In genomic region chr12:94149781-94150482, GRCh38 we compare ENCODE assay signal across 7 cellular contexts. TPM values are rescaled to one million over a fixed set of nuclear protein-coding genes. Genes with fewer than 3 reads are reported as not detected.
DNase-seq lines count a peak whose midpoint lies in the region; ATAC-seq and TF ChIP-seq lines count a peak whose summit lies in the region.

No MANE protein-coding gene starts in this region.

- peak overlapping the region; percentile 12 to 32 for H3K27ac Mint-ChIP-seq in effector memory CD8-positive, alpha-beta T cell

- H3K4me1 Mint-ChIP-seq in effector memory CD8-positive, alpha-beta T cell (ENCODE audit: low read depth in 2 of 2), result peaks cover 24 to 26% of the 10 kb centered on the region in 2 donors

- H3K36me3 Mint-ChIP-seq in effector memory CD8-positive, alpha-beta T cell (ENCODE audit: insufficient read depth), result peaks cover 9% of the 10 kb centered on the region

- H3K27me3 Mint-ChIP-seq in effector memory CD8-positive, alpha-beta T cell, result no peaks in the 10 kb centered on the region

- H3K27me3 ChIP-seq in H7 (ENCODE audit: control insufficient read depth, insufficient read depth, low read length), result peaks cover 66% of the 10 kb centered on the region
- H3K27me3 ChIP-seq in Peyer's patch, result peaks cover 0 to 14% of the 10 kb centered on the region in 2 donors
- peaks cover 57% of the 10 kb centered on the region for H3K27me3 ChIP-seq in mucosa of stomach (ENCODE audit: control insufficient read depth, insufficient read depth, low read length)
- H3K27me3 ChIP-seq in BE2C, result peaks cover 77% of the 10 kb centered on the region

- ATAC-seq in effector memory CD8-positive, alpha-beta T cell (replicated peaks), result no peak

- H3K9me3 ChIP-seq in Peyer's patch (no peaks in the 10 kb centered on the region), mucosa of stomach (ENCODE audit: control insufficient read depth, low read length) (no peaks in the 10 kb centered on the region), BE2C (no peaks in the 10 kb centered on the region)

- peak overlapping the region; percentile 36 for H3K9ac ChIP-seq in mucosa of stomach (ENCODE audit: low read length)

- H3K27ac ChIP-seq in Peyer's patch, result peak overlapping the region in 3 of 4 donors; percentile 40 to 82 (median 61)

- no peak for TF ChIP-seq POLR2A in Peyer's patch (IDR thresholded peaks at IDR 0.05)

- DNase-seq in GM10266 (ENCODE audit: extremely low spot score) (peak; percentile 62), H7 (peak; percentile 83), Peyer's patch (peak in 2 of 3 donors; percentile 37 to 70), BE2C (no peak), NAMALWA (ENCODE audit: low spot score) (no peak)
- peak in 1 of 3 experiments; percentile 5 for DNase-seq in effector memory CD8-positive, alpha-beta T cell

- TF ChIP-seq CTCF in GM10266 (IDR thresholded peaks at IDR 0.05; ENCODE audit: control insufficient read depth, insufficient read depth, low read depth, missing control alignments) (no peak), Peyer's patch (IDR thresholded peaks at IDR 0.05) (no peak), BE2C (IDR thresholded peaks at IDR 0.05; ENCODE audit: low read depth, low read length) (no peak)

- peak overlapping the region; percentile 52 for H3K4me3 ChIP-seq in H7 (ENCODE audit: insufficient read depth, low read depth, low read length)
- H3K4me3 ChIP-seq in Peyer's patch, result peak overlapping the region; percentile 57 to 70 (median 70)
- no peak overlapping the region for H3K4me3 ChIP-seq in mucosa of stomach (ENCODE audit: low read length)
- H3K4me3 ChIP-seq in BE2C (ENCODE audit: low read depth, low read length), result no peak overlapping the region

- H3K9me3 Mint-ChIP-seq in effector memory CD8-positive, alpha-beta T cell, result no peaks in the 10 kb centered on the region

- H3K4me1 ChIP-seq in Peyer's patch (peaks cover 0 to 49% (median 5%) of the 10 kb centered on the region in 4 donors), mucosa of stomach (ENCODE audit: control insufficient read depth, insufficient read depth, low read length) (peaks cover 19% of the 10 kb centered on the region), BE2C (no peaks in the 10 kb centered on the region)

- H3K36me3 ChIP-seq in H7 (replicated peaks; ENCODE audit: control insufficient read depth, insufficient read depth, low read length) (no peaks in the 10 kb centered on the region), Peyer's patch (no peaks in the 10 kb centered on the region), mucosa of stomach (ENCODE audit: control insufficient read depth, insufficient read depth, low read length) (no peaks in the 10 kb centered on the region), BE2C (no peaks in the 10 kb centered on the region)

- peak overlapping the region; percentile 87 to 90 for H3K4me3 Mint-ChIP-seq in effector memory CD8-positive, alpha-beta T cell

RNA-seq across cellular contexts. Expression of gene PLXNC1, which starts 1.6 kb away (rescaled TPM):
- 0.67 and 1.2 TPM in 2 replicates for total RNA-seq in H7 (2014; rRNA removed; shearing (Covaris generic))
- 10 to 100 TPM in 1 of 4 donors, 1 to 10 TPM in 2, under 1 TPM in 1; 0.88 to 21.5 (median 5.1) TPM for total RNA-seq in Peyer's patch
- 0.39 TPM for polyA plus RNA-seq in BE2C (2012; ENCODE audit: insufficient read depth, insufficient read length, low read depth)

Comparison
In these comparisons a context has a peak if more than half of its experiments do, and no peak if none do; other contexts are left out.
1. DNase-seq: peak in GM10266 (single experiment), H7 (single experiment) and Peyer's patch (2 of 3); none in BE2C (single experiment) and NAMALWA (single experiment).
2. H3K4me3 ChIP-seq: peak in H7 (single experiment) and Peyer's patch (4 of 4); none in mucosa of stomach (single experiment) and BE2C (single experiment).